In genomic region chr15:101148881-101149664, GRCh38 we compare ENCODE assay signal across 14 cellular contexts.
DNase-seq lines count a peak whose midpoint lies in the region; ATAC-seq and TF ChIP-seq lines count a peak whose summit lies in the region.
"Had no signal": no experiment of that assay in that cellular context is flagged by ENCODE, and none has a peak within 500 bp of the region (broad histone marks: within the 10 kb centered on the region; RNA-seq: fewer than 3 reads in every experiment).

No MANE protein-coding gene starts in this region.

- CTCF ChIA-PET in SK-N-SH (lab: Yijun Ruan, JAX): interaction anchor here (0.6 to 2.3 kb wide), 8 partner anchors 14 to 135 kb away, joined by 3 to 10 read pairs (median 5); no protein-coding TSS in a partner anchor

- TF ChIP-seq EP300 in SK-N-SH (IDR thresholded peaks at IDR 0.05; ENCODE audit: borderline replicate concordance in 1 of 2, low read depth in 1 of 2, low read length in 1 of 2): peak in 1 of 2 experiments; percentile 94; a peak in 2 of 4 replicates

- H3K4me1 ChIP-seq in SK-N-SH (ENCODE audit: control insufficient read depth in 1 of 2, insufficient read depth in 2 of 2, low read depth in 1 of 2, low read length in 1 of 2) (peaks cover 0 to 52% of the 10 kb centered on the region in 2 experiments; a peak in 2 of 4 replicates), cardiac muscle cell (ENCODE audit: low read depth) (peaks cover 30% of the 10 kb centered on the region), neutrophil (ENCODE audit: control insufficient read depth in 1 of 2, insufficient read depth in 1 of 2, low read depth in 1 of 2, low read length in 1 of 2) (peaks cover 43 to 49% of the 10 kb centered on the region in 2 experiments)

- WGBS in SK-N-SH (ENCODE audit: low lambda C conversion rate): 72% methylated on average over 6 of the region's 13 CpGs

- H3F3A ChIP-seq in SK-N-SH (replicated peaks; ENCODE audit: insufficient read depth): no peaks in the 10 kb centered on the region

- TF ChIP-seq CTCF in SK-N-SH (IDR thresholded peaks at IDR 0.05): no peak
- no peak for TF ChIP-seq CTCF in cardiac muscle cell (IDR thresholded peaks at IDR 0.05; ENCODE audit: low read depth, low read length)
- no peak for TF ChIP-seq CTCF in neutrophil (IDR thresholded peaks at IDR 0.05)

- no peaks in the 10 kb centered on the region for H3K9me3 ChIP-seq in SK-N-SH
- no peaks in the 10 kb centered on the region for H3K9me3 ChIP-seq in cardiac muscle cell (ENCODE audit: low read depth)
- H3K9me3 ChIP-seq in neutrophil: no peaks in the 10 kb centered on the region

- no peak overlapping the region for H3K4me2 ChIP-seq in SK-N-SH

- H3K4me3 ChIP-seq in SK-N-SH (ENCODE audit: low read depth in 2 of 2, low read length in 1 of 2): no peak overlapping the region
- no peak overlapping the region for H3K4me3 ChIP-seq in cardiac muscle cell
- H3K4me3 ChIP-seq in neutrophil (ENCODE audit: low read depth in 1 of 2, low read length in 1 of 2): no peak overlapping the region
- H3K4me3 ChIP-seq: coronary artery had no signal

- DNase-seq in SK-N-SH: peak; percentile 89
- peak; percentile 51 to 74 for DNase-seq in cardiac muscle cell (ENCODE audit: low read depth in 1 of 2, low spot score in 1 of 2)
- DNase-seq in KG1 (lab: John Stamatoyannopoulos, UW): no peak
- DNase-seq: activated B cell treated with CpG ODN at 0.5 μM for 24 hours, HFFc6, Kasumi-1, NCI-H2081 treated with DMSO at 0.1 percent for 48 hours, NCI-H82 had no signal

- H4K20me1 ChIP-seq in SK-N-SH (ENCODE audit: insufficient read depth): no peaks in the 10 kb centered on the region

- H3K27me3 ChIP-seq in SK-N-SH (ENCODE audit: insufficient read depth): no peaks in the 10 kb centered on the region
- no peaks in the 10 kb centered on the region for H3K27me3 ChIP-seq in cardiac muscle cell
- no peaks in the 10 kb centered on the region for H3K27me3 ChIP-seq in neutrophil

- H3K36me3 ChIP-seq in SK-N-SH (replicated peaks in 1 of 2; ENCODE audit: control insufficient read depth in 1 of 2, insufficient read depth in 2 of 2, low read length in 1 of 2) (no peaks in the 10 kb centered on the region), cardiac muscle cell (no peaks in the 10 kb centered on the region), neutrophil (no peaks in the 10 kb centered on the region)

- ATAC-seq in HG03025 (IDR thresholded peaks at IDR 0.05; ENCODE audit: low FRiP score, unreplicated experiment): peak; percentile 6
- no peak for ATAC-seq in GM19324 (IDR thresholded peaks at IDR 0.05; ENCODE audit: low FRiP score, unreplicated experiment)
- ATAC-seq in GM21360 (IDR thresholded peaks at IDR 0.05; ENCODE audit: unreplicated experiment): no peak
- ATAC-seq in GM18517 (IDR thresholded peaks at IDR 0.05; ENCODE audit: unreplicated experiment): no peak

- peak; percentile 44; the same call in 1 of the 2 replicates for TF ChIP-seq RAD21 in SK-N-SH (IDR thresholded peaks at IDR 0.05; ENCODE audit: low read length)

- H3K9ac ChIP-seq in SK-N-SH: no peak overlapping the region

- H2AFZ ChIP-seq in SK-N-SH (ENCODE audit: low read depth): no peak overlapping the region

- POLR2A ChIA-PET in SK-N-SH (lab: Yijun Ruan, JAX): interaction anchor here (1.0 to 2.1 kb wide), 7 partner anchors 9 to 102 kb away, joined by 3 to 9 read pairs (median 5); partner anchors contain the start of gene CHSY1

- H3K27ac ChIP-seq in SK-N-SH (ENCODE audit: low read depth in 2 of 2, low read length in 1 of 2) (peak overlapping the region in 1 of 2 experiments; percentile 100; a peak in 2 of 4 replicates), cardiac muscle cell (peak overlapping the region; percentile 96), neutrophil (peak overlapping the region; percentile 96)

- no peaks in the 10 kb centered on the region for H3K79me2 ChIP-seq in SK-N-SH (ENCODE audit: insufficient read depth)

- no peaks in the 10 kb centered on the region for H3K9me2 ChIP-seq in SK-N-SH

TF ChIP-seq in SK-N-SH, 30 proteins besides CTCF, POLR2A, EP300 and RAD21:
- TF ChIP-seq MEF2A (IDR thresholded peaks at IDR 0.05; ENCODE audit: borderline replicate concordance, low read depth) (no peak), GATA2 (CRISPR knock-in tag; IDR thresholded peaks at IDR 0.05) (peak; percentile 93), RCOR1 (IDR thresholded peaks at IDR 0.05; ENCODE audit: low read length) (peak; percentile 82), CHD2 (IDR thresholded peaks at IDR 0.05; ENCODE audit: low read length, partially characterized antibody) (peak; percentile 73), SMC3 (IDR thresholded peaks at IDR 0.05; ENCODE audit: low read depth, low read length) (peak; percentile 21; the same call in 1 of the 2 replicates), MXI1 (IDR thresholded peaks at IDR 0.05; ENCODE audit: low read depth, low read length) (peak; percentile 51; the same call in 1 of the 2 replicates), TAF1 (IDR thresholded peaks at IDR 0.05; ENCODE audit: borderline replicate concordance, low read depth, low read length) (no peak), USF1 (IDR thresholded peaks at IDR 0.05; ENCODE audit: borderline replicate concordance, low read depth) (no peak), FOXJ3 (CRISPR knock-in tag; IDR thresholded peaks at IDR 0.05) (peak; percentile 96), ZBTB33 (IDR thresholded peaks at IDR 0.05; ENCODE audit: borderline replicate concordance, low read depth) (no peak), RFX5 (IDR thresholded peaks at IDR 0.05; ENCODE audit: low read length) (0 out of 2 replicates have a peak, but pooled peaks have one; percentile 29)
TF ChIP-seq in SK-N-SH: peak in this region for 7.
